9 cellular contexts compared by ENCODE assay signal in genomic region chr7:121269798-121270197, GRCh38. TPM values are rescaled to one million over a fixed set of nuclear protein-coding genes. Genes with fewer than 3 reads are reported as not detected.
"Had no signal": no experiment of that assay in that cellular context is flagged by ENCODE, and none has a peak within 500 bp of the region (broad histone marks: within the 10 kb centered on the region; RNA-seq: fewer than 3 reads in every experiment).

No MANE protein-coding gene starts in this region.

- ATAC-seq: GM12878 had no signal

- FAIRE-seq: G401.6, GM12878, GM12891, GM12892, GM18507, GM19239 had no signal

- DNase-seq: GDM1, GF-D8 had no signal

- H3K4me3 ChIP-seq: GM12878 had no signal

RNA-seq across cellular contexts. Expression of gene WNT16, which starts 59.0 kb away (rescaled TPM):
- total RNA-seq: G401 had no signal
